Comparison of ENCODE assay signal across 1 cellular context in the genomic region with DNA sequence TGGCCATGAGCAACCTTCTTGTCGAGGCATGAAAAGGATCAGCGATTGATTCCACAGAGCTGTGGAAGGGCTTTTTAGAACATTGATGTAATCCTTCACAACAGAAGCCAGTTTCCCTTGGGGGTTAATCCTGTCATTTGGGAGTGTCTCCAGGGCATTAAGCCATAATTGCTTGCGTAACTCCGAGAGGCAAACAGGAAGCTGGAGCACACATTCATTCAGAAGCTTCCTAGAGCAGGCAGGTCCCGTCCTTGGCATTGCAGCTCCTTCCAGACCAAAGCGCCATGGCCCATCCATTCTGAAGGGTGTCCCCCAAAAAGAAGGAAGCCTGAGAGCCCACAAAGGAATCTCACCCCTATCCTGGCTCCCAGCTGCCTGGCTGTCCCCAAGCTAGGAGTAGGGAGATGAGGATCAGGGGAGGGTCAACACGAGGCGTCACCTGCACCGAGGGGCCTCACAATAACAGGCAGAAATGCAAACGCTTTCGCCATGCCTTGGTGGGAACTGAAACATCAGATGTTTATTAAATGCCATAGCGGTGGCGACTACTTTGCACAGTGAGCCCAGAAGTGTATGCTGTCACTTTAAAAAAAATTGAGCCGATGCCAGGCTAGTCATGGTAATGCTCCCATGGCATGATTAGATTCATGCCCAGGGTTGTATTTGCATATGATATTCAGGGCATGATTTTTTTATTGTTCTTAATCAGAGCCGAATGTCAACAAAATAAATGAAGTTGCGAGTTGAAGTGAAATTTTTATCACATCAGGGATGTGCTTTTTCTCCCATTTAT.
TF ChIP-seq lines count a peak whose summit lies in the region.

No MANE protein-coding gene starts in this region.

TF ChIP-seq in GM23338, 12 proteins besides CTCF, POLR2A, EP300 and RAD21 (continued from another document):
- TF ChIP-seq, protein P1, sequence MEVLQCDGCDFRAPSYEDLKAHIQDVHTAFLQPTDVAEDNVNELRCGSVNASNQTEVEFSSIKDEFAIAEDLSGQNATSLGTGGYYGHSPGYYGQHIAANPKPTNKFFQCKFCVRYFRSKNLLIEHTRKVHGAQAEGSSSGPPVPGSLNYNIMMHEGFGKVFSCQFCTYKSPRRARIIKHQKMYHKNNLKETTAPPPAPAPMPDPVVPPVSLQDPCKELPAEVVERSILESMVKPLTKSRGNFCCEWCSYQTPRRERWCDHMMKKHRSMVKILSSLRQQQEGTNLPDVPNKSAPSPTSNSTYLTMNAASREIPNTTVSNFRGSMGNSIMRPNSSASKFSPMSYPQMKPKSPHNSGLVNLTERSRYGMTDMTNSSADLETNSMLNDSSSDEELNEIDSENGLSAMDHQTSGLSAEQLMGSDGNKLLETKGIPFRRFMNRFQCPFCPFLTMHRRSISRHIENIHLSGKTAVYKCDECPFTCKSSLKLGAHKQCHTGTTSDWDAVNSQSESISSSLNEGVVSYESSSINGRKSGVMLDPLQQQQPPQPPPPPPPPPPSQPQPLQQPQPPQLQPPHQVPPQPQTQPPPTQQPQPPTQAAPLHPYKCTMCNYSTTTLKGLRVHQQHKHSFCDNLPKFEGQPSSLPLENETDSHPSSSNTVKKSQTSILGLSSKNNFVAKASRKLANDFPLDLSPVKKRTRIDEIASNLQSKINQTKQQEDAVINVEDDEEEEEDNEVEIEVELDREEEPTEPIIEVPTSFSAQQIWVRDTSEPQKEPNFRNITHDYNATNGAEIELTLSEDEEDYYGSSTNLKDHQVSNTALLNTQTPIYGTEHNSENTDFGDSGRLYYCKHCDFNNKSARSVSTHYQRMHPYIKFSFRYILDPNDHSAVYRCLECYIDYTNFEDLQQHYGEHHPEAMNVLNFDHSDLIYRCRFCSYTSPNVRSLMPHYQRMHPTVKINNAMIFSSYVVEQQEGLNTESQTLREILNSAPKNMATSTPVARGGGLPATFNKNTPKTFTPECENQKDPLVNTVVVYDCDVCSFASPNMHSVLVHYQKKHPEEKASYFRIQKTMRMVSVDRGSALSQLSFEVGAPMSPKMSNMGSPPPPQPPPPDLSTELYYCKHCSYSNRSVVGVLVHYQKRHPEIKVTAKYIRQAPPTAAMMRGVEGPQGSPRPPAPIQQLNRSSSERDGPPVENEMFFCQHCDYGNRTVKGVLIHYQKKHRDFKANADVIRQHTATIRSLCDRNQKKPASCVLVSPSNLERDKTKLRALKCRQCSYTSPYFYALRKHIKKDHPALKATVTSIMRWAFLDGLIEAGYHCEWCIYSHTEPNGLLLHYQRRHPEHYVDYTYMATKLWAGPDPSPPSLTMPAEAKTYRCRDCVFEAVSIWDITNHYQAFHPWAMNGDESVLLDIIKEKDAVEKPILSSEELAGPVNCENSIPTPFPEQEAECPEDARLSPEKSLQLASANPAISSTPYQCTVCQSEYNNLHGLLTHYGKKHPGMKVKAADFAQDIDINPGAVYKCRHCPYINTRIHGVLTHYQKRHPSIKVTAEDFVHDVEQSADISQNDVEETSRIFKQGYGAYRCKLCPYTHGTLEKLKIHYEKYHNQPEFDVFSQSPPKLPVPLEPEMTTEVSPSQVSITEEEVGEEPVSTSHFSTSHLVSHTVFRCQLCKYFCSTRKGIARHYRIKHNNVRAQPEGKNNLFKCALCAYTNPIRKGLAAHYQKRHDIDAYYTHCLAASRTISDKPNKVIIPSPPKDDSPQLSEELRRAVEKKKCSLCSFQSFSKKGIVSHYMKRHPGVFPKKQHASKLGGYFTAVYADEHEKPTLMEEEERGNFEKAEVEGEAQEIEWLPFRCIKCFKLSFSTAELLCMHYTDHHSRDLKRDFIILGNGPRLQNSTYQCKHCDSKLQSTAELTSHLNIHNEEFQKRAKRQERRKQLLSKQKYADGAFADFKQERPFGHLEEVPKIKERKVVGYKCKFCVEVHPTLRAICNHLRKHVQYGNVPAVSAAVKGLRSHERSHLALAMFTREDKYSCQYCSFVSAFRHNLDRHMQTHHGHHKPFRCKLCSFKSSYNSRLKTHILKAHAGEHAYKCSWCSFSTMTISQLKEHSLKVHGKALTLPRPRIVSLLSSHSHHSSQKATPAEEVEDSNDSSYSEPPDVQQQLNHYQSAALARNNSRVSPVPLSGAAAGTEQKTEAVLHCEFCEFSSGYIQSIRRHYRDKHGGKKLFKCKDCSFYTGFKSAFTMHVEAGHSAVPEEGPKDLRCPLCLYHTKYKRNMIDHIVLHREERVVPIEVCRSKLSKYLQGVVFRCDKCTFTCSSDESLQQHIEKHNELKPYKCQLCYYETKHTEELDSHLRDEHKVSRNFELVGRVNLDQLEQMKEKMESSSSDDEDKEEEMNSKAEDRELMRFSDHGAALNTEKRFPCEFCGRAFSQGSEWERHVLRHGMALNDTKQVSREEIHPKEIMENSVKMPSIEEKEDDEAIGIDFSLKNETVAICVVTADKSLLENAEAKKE (CRISPR knock-in tag; IDR thresholded peaks at IDR 0.05), result no peak
- no peak for TF ChIP-seq EZH2 (IDR thresholded peaks at IDR 0.05; ENCODE audit: low read depth, unreplicated experiment)
TF ChIP-seq in GM23338: peak in this region for 0.
